Comparison of ENCODE assay signal across 9 cellular contexts in genomic region chr18:31100598-31101147, GRCh38. TPM values are rescaled to one million over a fixed set of nuclear protein-coding genes. Genes with fewer than 3 reads are reported as not detected.
A peak's percentile ranks its signal among the peaks of the same experiment; 100 is the strongest.
DNase-seq lines count a peak whose midpoint lies in the region; ATAC-seq and TF ChIP-seq lines count a peak whose summit lies in the region.
"Had no signal": no experiment of that assay in that cellular context is flagged by ENCODE, and none has a peak within 500 bp of the region (broad histone marks: within the 10 kb centered on the region; RNA-seq: fewer than 3 reads in every experiment).

No MANE protein-coding gene starts in this region.

- H3K36me3 ChIP-seq in esophagus muscularis mucosa (no peaks in the 10 kb centered on the region), aorta (ENCODE audit: control insufficient read depth in 1 of 2, insufficient read depth in 2 of 2, low read length in 1 of 2) (no peaks in the 10 kb centered on the region), BE2C (no peaks in the 10 kb centered on the region)
- no peaks in the 10 kb centered on the region for H3K36me3 ChIP-seq in naive thymus-derived CD4-positive, alpha-beta T cell (ENCODE audit: control insufficient read depth in 2 of 3, insufficient read depth in 3 of 3, low read length in 3 of 3)

- TF ChIP-seq POLR2A in esophagus muscularis mucosa (IDR thresholded peaks at IDR 0.05; ENCODE audit: low read depth) = no peak

- H3K9me3 Mint-ChIP-seq in activated naive CD4-positive, alpha-beta T cell treated with anti-CD3 and anti-CD28 coated beads, Interleukin-2, amount 50 U/mL, for 24 hours = peaks cover 4% of the 10 kb centered on the region
- H3K9me3 Mint-ChIP-seq in naive thymus-derived CD4-positive, alpha-beta T cell = peaks cover 0 to 23% (median 3%) of the 10 kb centered on the region in 11 donors

- H3K4me3 ChIP-seq in esophagus muscularis mucosa = peak overlapping the region; percentile 56 to 59 (median 58)
- no peak overlapping the region for H3K4me3 ChIP-seq in naive thymus-derived CD4-positive, alpha-beta T cell (ENCODE audit: low read length)
- H3K4me3 ChIP-seq in aorta (ENCODE audit: low read length in 2 of 2) = no peak overlapping the region
- no peak overlapping the region for H3K4me3 ChIP-seq in BE2C (ENCODE audit: low read depth, low read length)

- H3K4me1 ChIP-seq in esophagus muscularis mucosa = peaks cover 0 to 16% (median 11%) of the 10 kb centered on the region in 4 donors
- no peaks in the 10 kb centered on the region for H3K4me1 ChIP-seq in naive thymus-derived CD4-positive, alpha-beta T cell (ENCODE audit: control insufficient read depth in 2 of 2, insufficient read depth in 2 of 2, low read length in 2 of 2)
- H3K4me1 ChIP-seq in aorta (ENCODE audit: control insufficient read depth in 1 of 2, insufficient read depth in 2 of 2, low read length in 2 of 2) = no peaks in the 10 kb centered on the region
- no peaks in the 10 kb centered on the region for H3K4me1 ChIP-seq in BE2C

- H3K27ac ChIP-seq in esophagus muscularis mucosa (replicated peaks in 1 of 4) (peak overlapping the region; percentile 58 to 70 (median 62)), aorta (ENCODE audit: low read depth in 1 of 2, low read length in 2 of 2) (no peak overlapping the region)
- H3K27ac ChIP-seq in naive thymus-derived CD4-positive, alpha-beta T cell (ENCODE audit: low read depth, low read length) = no peak overlapping the region

- peaks cover 0 to 29% (median 0%) of the 10 kb centered on the region in 4 donors for H3K27me3 ChIP-seq in esophagus muscularis mucosa
- peaks cover 0 to 6% of the 10 kb centered on the region in 2 donors for H3K27me3 ChIP-seq in naive thymus-derived CD4-positive, alpha-beta T cell (ENCODE audit: control insufficient read depth in 2 of 2, insufficient read depth in 2 of 2, low read length in 2 of 2)
- H3K27me3 ChIP-seq in aorta (ENCODE audit: control insufficient read depth in 1 of 2, insufficient read depth in 2 of 2, low read length in 1 of 2) = no peaks in the 10 kb centered on the region
- H3K27me3 ChIP-seq in BE2C = peaks cover 14% of the 10 kb centered on the region

- H3K9me3 ChIP-seq in esophagus muscularis mucosa = no peaks in the 10 kb centered on the region
- H3K9me3 ChIP-seq in naive thymus-derived CD4-positive, alpha-beta T cell (ENCODE audit: control insufficient read depth in 2 of 3, low read length in 3 of 3) = no peaks in the 10 kb centered on the region
- H3K9me3 ChIP-seq in aorta (ENCODE audit: control insufficient read depth, low read length) = no peaks in the 10 kb centered on the region
- H3K9me3 ChIP-seq in BE2C = no peaks in the 10 kb centered on the region

- H3K36me3 Mint-ChIP-seq in activated naive CD4-positive, alpha-beta T cell treated with anti-CD3 and anti-CD28 coated beads, Interleukin-2, amount 50 U/mL, for 24 hours = peaks cover 3% of the 10 kb centered on the region
- H3K36me3 Mint-ChIP-seq in naive thymus-derived CD4-positive, alpha-beta T cell = peaks cover 0 to 7% (median 0%) of the 10 kb centered on the region in 5 donors

- POLR2A ChIA-PET in naive thymus-derived CD4-positive, alpha-beta T cell (lab: Charles Lee) = no interaction called here

- H3K4me3 Mint-ChIP-seq in activated naive CD4-positive, alpha-beta T cell treated with anti-CD3 and anti-CD28 coated beads, Interleukin-2, amount 50 U/mL, for 24 hours = peak overlapping the region; percentile 40
- H3K4me3 Mint-ChIP-seq in naive thymus-derived CD4-positive, alpha-beta T cell = peak overlapping the region in 9 of 10 donors; percentile 36 to 84 (median 49)

- DNase-seq in activated naive CD4-positive, alpha-beta T cell treated with Interleukin-2 at 50 U/mL for 16 hours = no peak
- no peak for DNase-seq in esophagus muscularis mucosa (ENCODE audit: extremely low spot score)
- no peak for DNase-seq in naive thymus-derived CD4-positive, alpha-beta T cell
- no peak for DNase-seq in aorta
- DNase-seq in BE2C = no peak
- DNase-seq in NCI-H446 (lab: John Stamatoyannopoulos, UW) = no peak
- DNase-seq: NCI-H1092 treated with DMSO at 0.1 percent for 48 hours had no signal

- TF ChIP-seq EP300 in esophagus muscularis mucosa (IDR thresholded peaks at IDR 0.05) = no peak

- 20% methylated on average over 21 of the region's 21 CpGs for WGBS in esophagus muscularis mucosa
- WGBS in aorta, 2 donors = 20 to 26% methylated on average over 21 of the region's 21 CpGs

- CTCF ChIA-PET in naive thymus-derived CD4-positive, alpha-beta T cell (lab: Charles Lee) = no interaction called here

- H3K27ac Mint-ChIP-seq in activated naive CD4-positive, alpha-beta T cell treated with anti-CD3 and anti-CD28 coated beads, Interleukin-2, amount 50 U/mL, for 24 hours = no peak overlapping the region
- H3K27ac Mint-ChIP-seq in naive thymus-derived CD4-positive, alpha-beta T cell = no peak overlapping the region

- no peak for ATAC-seq in naive thymus-derived CD4-positive, alpha-beta T cell
- ATAC-seq in aorta (ENCODE audit: low FRiP score) (peak; percentile 30), GM21786 (IDR thresholded peaks at IDR 0.05; ENCODE audit: unreplicated experiment) (no peak)

- H3K4me1 Mint-ChIP-seq in activated naive CD4-positive, alpha-beta T cell treated with anti-CD3 and anti-CD28 coated beads, Interleukin-2, amount 50 U/mL, for 24 hours = no peaks in the 10 kb centered on the region
- H3K4me1 Mint-ChIP-seq in naive thymus-derived CD4-positive, alpha-beta T cell = no peaks in the 10 kb centered on the region

- TF ChIP-seq CTCF in esophagus muscularis mucosa (IDR thresholded peaks at IDR 0.05) (no peak), BE2C (IDR thresholded peaks at IDR 0.05; ENCODE audit: low read depth, low read length) (no peak)

- intact Hi-C loops in esophagus muscularis mucosa (cut with DNase I) (no loop called here), aorta (cut with DNase I) (no loop called here)
- intact Hi-C loops in naive thymus-derived CD4-positive, alpha-beta T cell (cut with micrococcal nuclease) = no loop called here

- peaks cover 27% of the 10 kb centered on the region for H3K27me3 Mint-ChIP-seq in activated naive CD4-positive, alpha-beta T cell treated with anti-CD3 and anti-CD28 coated beads, Interleukin-2, amount 50 U/mL, for 24 hours
- H3K27me3 Mint-ChIP-seq in naive thymus-derived CD4-positive, alpha-beta T cell = peaks cover 26 to 41% (median 37%) of the 10 kb centered on the region in 5 donors

RNA-seq across cellular contexts. Expression of gene DSC2, which starts 1.5 kb away (rescaled TPM):
- total RNA-seq in esophagus muscularis mucosa (1 to 10 TPM; 1.9 to 4.6 (median 2.1) TPM), aorta (1 to 10 TPM; 3.8 to 6.8 TPM)
- under 1 TPM in 3 of 5 experiments, not detected in 2; 0.08 to 0.86 (median 0.42) TPM for total RNA-seq in naive thymus-derived CD4-positive, alpha-beta T cell
- polyA plus RNA-seq in naive thymus-derived CD4-positive, alpha-beta T cell = not detected
- polyA plus RNA-seq in aorta = 1 to 10 TPM in 1 of 2 donors, under 1 TPM in 1; 0.23 to 2.9 TPM
- polyA plus RNA-seq in BE2C (2012; ENCODE audit: insufficient read depth, insufficient read length, low read depth) = not detected

RNA-seq across cellular contexts. Expression of gene DSC3, which starts 58.1 kb away (rescaled TPM):
- under 1 TPM in 3 of 4 donors, not detected in 1; under 0.01 to 0.52 (median 0.23) TPM for total RNA-seq in esophagus muscularis mucosa
- not detected for total RNA-seq in naive thymus-derived CD4-positive, alpha-beta T cell
- not detected for polyA plus RNA-seq in naive thymus-derived CD4-positive, alpha-beta T cell
- total RNA-seq in aorta = 1 to 10 TPM in 1 of 2 donors, under 1 TPM in 1; 0.58 to 2.3 TPM
- 1 to 10 TPM in 1 of 2 donors, under 1 TPM in 1; 0.46 to 2.0 TPM for polyA plus RNA-seq in aorta
- polyA plus RNA-seq in BE2C (2012; ENCODE audit: insufficient read depth, insufficient read length, low read depth) = not detected

Comparison
In these comparisons a context has a peak if more than half of its experiments do, and no peak if none do; other contexts are left out.
1. H3K27ac ChIP-seq: peak in esophagus muscularis mucosa (4 of 4); none in naive thymus-derived CD4-positive, alpha-beta T cell (single experiment) and aorta (0 of 2).
2. H3K4me3 ChIP-seq: peak in esophagus muscularis mucosa (4 of 4); none in naive thymus-derived CD4-positive, alpha-beta T cell (single experiment), aorta (0 of 2) and BE2C (single experiment).